8 cellular contexts compared by ENCODE assay signal in the genomic region with DNA sequence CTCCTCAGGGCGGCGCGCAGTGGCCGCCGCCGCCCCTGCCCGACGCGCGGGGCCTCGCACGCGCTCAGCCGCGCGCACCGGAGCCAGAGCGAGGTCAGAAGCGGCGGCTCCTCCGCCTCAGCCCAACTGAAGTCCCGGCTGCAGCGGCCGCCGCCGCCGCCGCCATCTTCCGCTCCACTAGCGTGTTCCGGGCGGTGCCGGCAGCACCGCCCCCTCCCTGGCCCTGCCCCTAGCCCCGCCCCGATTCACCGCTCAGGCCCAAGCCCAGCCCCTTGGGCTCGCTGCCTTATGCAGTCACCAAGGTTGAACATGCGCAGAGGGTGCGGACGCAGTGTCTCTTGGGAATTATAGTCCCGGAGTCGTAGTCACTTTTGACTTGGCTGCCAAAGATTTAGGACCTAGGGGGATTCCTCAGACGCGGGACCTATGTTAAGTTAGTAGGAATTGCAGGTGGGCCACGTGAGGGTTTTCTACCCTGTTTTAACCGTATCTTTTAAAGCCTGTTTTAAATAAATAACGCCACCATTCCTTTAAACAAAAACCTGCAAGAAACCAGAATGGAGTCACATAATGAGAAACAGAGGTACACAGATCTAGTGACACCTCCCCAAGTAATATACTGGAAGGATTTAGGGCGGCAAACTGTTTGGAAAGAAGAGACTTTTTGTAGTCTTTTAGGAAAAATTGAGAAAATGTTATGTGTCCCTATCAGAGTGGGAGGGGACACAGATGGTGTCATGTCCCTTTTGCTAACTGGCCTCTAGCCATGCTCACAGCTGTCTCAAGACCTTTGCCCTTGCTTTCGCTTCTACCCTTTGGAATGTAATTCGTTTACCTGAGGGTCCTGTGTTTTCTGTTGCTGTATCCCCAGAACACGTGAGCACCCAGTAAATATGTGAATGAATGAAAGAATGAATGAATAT. TPM values are rescaled to one million over a fixed set of nuclear protein-coding genes. Genes with fewer than 3 reads are reported as not detected.
DNase-seq lines count a peak whose midpoint lies in the region; ATAC-seq and TF ChIP-seq lines count a peak whose summit lies in the region.

A gene with protein sequence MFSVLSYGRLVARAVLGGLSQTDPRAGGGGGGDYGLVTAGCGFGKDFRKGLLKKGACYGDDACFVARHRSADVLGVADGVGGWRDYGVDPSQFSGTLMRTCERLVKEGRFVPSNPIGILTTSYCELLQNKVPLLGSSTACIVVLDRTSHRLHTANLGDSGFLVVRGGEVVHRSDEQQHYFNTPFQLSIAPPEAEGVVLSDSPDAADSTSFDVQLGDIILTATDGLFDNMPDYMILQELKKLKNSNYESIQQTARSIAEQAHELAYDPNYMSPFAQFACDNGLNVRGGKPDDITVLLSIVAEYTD (minus strand): TSS at position 182 of the 923 bp plus-strand sequence. CDS start 287 bp downstream, outside the sequence.

- POLR2A ChIA-PET in activated CD4-positive, alpha-beta T cell treated with anti-CD3 and anti-CD28 coated beads, Interleukin-2, amount 10 ng/mL, durations not matched to agents 7 days and 5 days (lab: Charles Lee), result no interaction called here

- CTCF ChIA-PET in activated CD4-positive, alpha-beta T cell treated with anti-CD3 and anti-CD28 coated beads, Interleukin-2, amount 10 ng/mL, durations not matched to agents 7 days and 5 days (lab: Charles Lee), result interaction anchor here (2.3 kb wide), 1 partner anchor 115 kb away, joined by 8 read pairs; a partner anchor contains a TSS

- intact Hi-C loops in left colon (cut with DNase I, micrococcal nuclease), result no loop called here

- H3K27ac ChIP-seq in BLaER1 (peak within 1 kb of the TSS; percentile 96), coronary artery (peak within 1 kb of the TSS; percentile 70 to 94)

- H3K9me3 Mint-ChIP-seq in activated CD4-positive, alpha-beta T cell treated with anti-CD3 and anti-CD28 coated beads, Interleukin-2, amount 10 ng/mL, durations not matched to agents 7 days and 5 days, result no peaks in the 10 kb centered on the region

- H3K9me3 ChIP-seq in BLaER1, result no peaks in the 10 kb centered on the region

- peak within 1 kb of the TSS; percentile 92 for H3K4me3 Mint-ChIP-seq in activated CD4-positive, alpha-beta T cell treated with anti-CD3 and anti-CD28 coated beads, Interleukin-2, amount 10 ng/mL, durations not matched to agents 7 days and 5 days

- H3K9ac ChIP-seq in BLaER1, result peak within 1 kb of the TSS; percentile 97

- H3K27me3 Mint-ChIP-seq in activated CD4-positive, alpha-beta T cell treated with anti-CD3 and anti-CD28 coated beads, Interleukin-2, amount 10 ng/mL, durations not matched to agents 7 days and 5 days, result no peaks in the 10 kb centered on the region

- peaks cover 21% of the 10 kb centered on the region for H3K36me3 ChIP-seq in BLaER1

- peak within 1 kb of the TSS; percentile 94 for H3K27ac Mint-ChIP-seq in activated CD4-positive, alpha-beta T cell treated with anti-CD3 and anti-CD28 coated beads, Interleukin-2, amount 10 ng/mL, durations not matched to agents 7 days and 5 days

- H3K4me3 ChIP-seq in BLaER1 (peak within 1 kb of the TSS; percentile 99), coronary artery (peak within 1 kb of the TSS; percentile 82)

- DNase-seq in NCI-H69 (lab: John Stamatoyannopoulos, UW) (peak; percentile 98), coronary artery (ENCODE audit: low spot score) (peak; percentile 97), left colon (peak; percentile 97 to 98)
- peak; percentile 98 for DNase-seq in activated CD4-positive, alpha-beta T cell treated with anti-CD3 and anti-CD28 coated beads, Interleukin-2, amount 10 ng/mL, durations not matched to agents 7 days and 5 days
- DNase-seq in stimulated activated CD4-positive, alpha-beta T cell treated with anti-CD3 and anti-CD28 coated beads, Interleukin-1b, Interleukin-23, amount 100 ng/mL, for 4 hours (ENCODE audit: low read depth in 2 of 2), result peak; percentile 97

- peaks cover 22% of the 10 kb centered on the region for H3K36me3 Mint-ChIP-seq in activated CD4-positive, alpha-beta T cell treated with anti-CD3 and anti-CD28 coated beads, Interleukin-2, amount 10 ng/mL, durations not matched to agents 7 days and 5 days (ENCODE audit: low read depth)

- H3K4me1 Mint-ChIP-seq in activated CD4-positive, alpha-beta T cell treated with anti-CD3 and anti-CD28 coated beads, Interleukin-2, amount 10 ng/mL, durations not matched to agents 7 days and 5 days, result peaks cover 62% of the 10 kb centered on the region

- TF ChIP-seq CTCF in coronary artery (IDR thresholded peaks at IDR 0.05), result no peak

- ATAC-seq in GM19328 (IDR thresholded peaks at IDR 0.05; ENCODE audit: unreplicated experiment) (peak; percentile 84), HG03520 (IDR thresholded peaks at IDR 0.05; ENCODE audit: unreplicated experiment) (peak; percentile 79), left colon (peak; percentile 89)

- no peaks in the 10 kb centered on the region for H3K27me3 ChIP-seq in BLaER1

- H3K4me2 ChIP-seq in BLaER1, result peak within 1 kb of the TSS; percentile 88

- peaks cover 43% of the 10 kb centered on the region for H3K4me1 ChIP-seq in BLaER1

- H4K20me1 ChIP-seq in BLaER1, result peaks cover 46% of the 10 kb centered on the region

RNA-seq across cellular contexts. Expression of the gene that starts here (rescaled TPM):
- total RNA-seq in activated CD4-positive, alpha-beta T cell treated with anti-CD3 and anti-CD28 coated beads, Interleukin-2, amount 10 ng/mL, durations not matched to agents 7 days and 5 days, result 10 to 100 TPM; 25.7 to 29.2 TPM
- 10 to 100 TPM; 30.7 to 32.4 TPM for total RNA-seq in left colon

Comparison
In these comparisons a context has a peak if more than half of its experiments do, and no peak if none do; other contexts are left out.
1. Peak in every context shown above with its lines: DNase-seq, ATAC-seq, H3K4me3 ChIP-seq and H3K27ac ChIP-seq.